Comparison of ENCODE assay signal across 10 cellular contexts in genomic region chr11:60830478-60831142, GRCh38. TPM values are rescaled to one million over a fixed set of nuclear protein-coding genes. Genes with fewer than 3 reads are reported as not detected.
DNase-seq lines count a peak whose midpoint lies in the region; ATAC-seq and TF ChIP-seq lines count a peak whose summit lies in the region.
"Had no signal": no experiment of that assay in that cellular context is flagged by ENCODE, and none has a peak within 500 bp of the region (broad histone marks: within the 10 kb centered on the region; RNA-seq: fewer than 3 reads in every experiment).

No MANE protein-coding gene starts in this region.

- no peak for DNase-seq in activated naive CD4-positive, alpha-beta T cell treated with anti-CD3 and anti-CD28 coated beads, Interleukin-2, amount 50 U/mL, for 72 hours (ENCODE audit: low spot score in 2 of 2)
- no peak for DNase-seq in activated naive CD4-positive, alpha-beta T cell treated with Interleukin-2 at 50 U/mL for 16 hours
- DNase-seq in WTC11 (ENCODE audit: low spot score) (no peak), DMS53 treated with DMSO at 0.1 percent for 48 hours (lab: John Stamatoyannopoulos, UW; ENCODE audit: unreplicated experiment) (no peak), DMS114 treated with DMSO at 0.1 percent for 48 hours (lab: John Stamatoyannopoulos, UW; ENCODE audit: unreplicated experiment) (no peak), D341Med (ENCODE audit: low spot score) (no peak)

- no peak overlapping the region for H3K9ac ChIP-seq in parathyroid adenoma

- H3K27ac ChIP-seq in parathyroid adenoma = peak overlapping the region; percentile 100
- H3K27ac ChIP-seq: thoracic aorta had no signal

- H3K4me1 ChIP-seq in parathyroid adenoma = peaks cover 45% of the 10 kb centered on the region

- H3K27me3 ChIP-seq in parathyroid adenoma (ENCODE audit: control insufficient read depth, insufficient read depth, low read length) = no peaks in the 10 kb centered on the region

- H3K27me3 Mint-ChIP-seq in WTC11 (ENCODE audit: low read depth) = peaks cover 8% of the 10 kb centered on the region

- H3K4me1 Mint-ChIP-seq in WTC11 = no peaks in the 10 kb centered on the region

- peak overlapping the region in 1 of 2 donors; percentile 32 for H3K27ac Mint-ChIP-seq in activated naive CD4-positive, alpha-beta T cell treated with anti-CD3 and anti-CD28 coated beads, Interleukin-2, amount 50 U/mL, for 72 hours
- no peak overlapping the region for H3K27ac Mint-ChIP-seq in WTC11

- peak overlapping the region; percentile 27 for H3K4me3 ChIP-seq in parathyroid adenoma (ENCODE audit: low read depth, low read length)
- H3K4me3 ChIP-seq: thoracic aorta had no signal

- no peaks in the 10 kb centered on the region for H3K9me3 Mint-ChIP-seq in activated naive CD4-positive, alpha-beta T cell treated with anti-CD3 and anti-CD28 coated beads, Interleukin-2, amount 50 U/mL, for 72 hours
- no peaks in the 10 kb centered on the region for H3K9me3 Mint-ChIP-seq in WTC11

- H3K4me3 Mint-ChIP-seq in WTC11 = peak overlapping the region; percentile 22; the same call in 1 of the 2 replicates

- CTCF ChIA-PET in WTC11 (lab: Charles Lee) = interaction anchor here (0.5 to 7.6 kb wide), 32 partner anchors 9 to 314 kb away, joined by 3 to 277 read pairs (median 5); partner anchors contain the start of genes PRPF19, TMEM109 and ZP1

- TF ChIP-seq CTCF in WTC11 (IDR thresholded peaks at IDR 0.05) (no peak), parathyroid adenoma (IDR thresholded peaks at IDR 0.05) (no peak)

- peaks cover 1% of the 10 kb centered on the region for H3K36me3 ChIP-seq in parathyroid adenoma (ENCODE audit: control insufficient read depth, insufficient read depth, low read length)
- H3K36me3 ChIP-seq: thoracic aorta had no signal

- ATAC-seq in activated naive CD4-positive, alpha-beta T cell treated with anti-CD3 and anti-CD28 coated beads, Interleukin-2, amount 50 U/mL, for 72 hours = peak; percentile 25 to 95
- ATAC-seq in HG02840 (IDR thresholded peaks at IDR 0.05; ENCODE audit: low FRiP score, unreplicated experiment) (peak; percentile 29), WTC11 (peak; percentile 13; the same call in 1 of the 2 replicates)

- H3K9me3 ChIP-seq in parathyroid adenoma (ENCODE audit: control insufficient read depth, low read length) = no peaks in the 10 kb centered on the region
- H3K9me3 ChIP-seq: thoracic aorta had no signal

- H3K36me3 Mint-ChIP-seq in activated naive CD4-positive, alpha-beta T cell treated with anti-CD3 and anti-CD28 coated beads, Interleukin-2, amount 50 U/mL, for 72 hours = no peaks in the 10 kb centered on the region
- H3K36me3 Mint-ChIP-seq in WTC11 = no peaks in the 10 kb centered on the region

- POLR2A ChIA-PET in WTC11 (lab: Charles Lee) = interaction anchor here (0.8 kb wide), 1 partner anchor 57 kb away, joined by 3 read pairs; no protein-coding TSS in a partner anchor

- peaks cover 2% of the 10 kb centered on the region for H3K79me2 ChIP-seq in parathyroid adenoma

- H3K4me2 ChIP-seq in parathyroid adenoma (ENCODE audit: low read length) = no peak overlapping the region

- H2AFZ ChIP-seq in parathyroid adenoma = peak overlapping the region; percentile 11

TF ChIP-seq in WTC11, 78 proteins besides CTCF, POLR2A, EP300 and RAD21:
- TF ChIP-seq NFYB (CRISPR knock-in tag; conservative IDR thresholded peaks at IDR 0.05; ENCODE audit: low read depth) = no peak
- no peak for TF ChIP-seq CREB1 (CRISPR knock-in tag; IDR thresholded peaks at IDR 0.05)
- no peak for TF ChIP-seq ZNF396 (CRISPR knock-in tag; IDR thresholded peaks at IDR 0.05; ENCODE audit: borderline replicate concordance)
- TF ChIP-seq, protein P1, sequence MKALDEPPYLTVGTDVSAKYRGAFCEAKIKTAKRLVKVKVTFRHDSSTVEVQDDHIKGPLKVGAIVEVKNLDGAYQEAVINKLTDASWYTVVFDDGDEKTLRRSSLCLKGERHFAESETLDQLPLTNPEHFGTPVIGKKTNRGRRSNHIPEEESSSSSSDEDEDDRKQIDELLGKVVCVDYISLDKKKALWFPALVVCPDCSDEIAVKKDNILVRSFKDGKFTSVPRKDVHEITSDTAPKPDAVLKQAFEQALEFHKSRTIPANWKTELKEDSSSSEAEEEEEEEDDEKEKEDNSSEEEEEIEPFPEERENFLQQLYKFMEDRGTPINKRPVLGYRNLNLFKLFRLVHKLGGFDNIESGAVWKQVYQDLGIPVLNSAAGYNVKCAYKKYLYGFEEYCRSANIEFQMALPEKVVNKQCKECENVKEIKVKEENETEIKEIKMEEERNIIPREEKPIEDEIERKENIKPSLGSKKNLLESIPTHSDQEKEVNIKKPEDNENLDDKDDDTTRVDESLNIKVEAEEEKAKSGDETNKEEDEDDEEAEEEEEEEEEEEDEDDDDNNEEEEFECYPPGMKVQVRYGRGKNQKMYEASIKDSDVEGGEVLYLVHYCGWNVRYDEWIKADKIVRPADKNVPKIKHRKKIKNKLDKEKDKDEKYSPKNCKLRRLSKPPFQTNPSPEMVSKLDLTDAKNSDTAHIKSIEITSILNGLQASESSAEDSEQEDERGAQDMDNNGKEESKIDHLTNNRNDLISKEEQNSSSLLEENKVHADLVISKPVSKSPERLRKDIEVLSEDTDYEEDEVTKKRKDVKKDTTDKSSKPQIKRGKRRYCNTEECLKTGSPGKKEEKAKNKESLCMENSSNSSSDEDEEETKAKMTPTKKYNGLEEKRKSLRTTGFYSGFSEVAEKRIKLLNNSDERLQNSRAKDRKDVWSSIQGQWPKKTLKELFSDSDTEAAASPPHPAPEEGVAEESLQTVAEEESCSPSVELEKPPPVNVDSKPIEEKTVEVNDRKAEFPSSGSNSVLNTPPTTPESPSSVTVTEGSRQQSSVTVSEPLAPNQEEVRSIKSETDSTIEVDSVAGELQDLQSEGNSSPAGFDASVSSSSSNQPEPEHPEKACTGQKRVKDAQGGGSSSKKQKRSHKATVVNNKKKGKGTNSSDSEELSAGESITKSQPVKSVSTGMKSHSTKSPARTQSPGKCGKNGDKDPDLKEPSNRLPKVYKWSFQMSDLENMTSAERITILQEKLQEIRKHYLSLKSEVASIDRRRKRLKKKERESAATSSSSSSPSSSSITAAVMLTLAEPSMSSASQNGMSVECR (CRISPR knock-in tag; IDR thresholded peaks at IDR 0.05; ENCODE audit: borderline replicate concordance) = no peak
- TF ChIP-seq TEAD4 (CRISPR knock-in tag; IDR thresholded peaks at IDR 0.05) = no peak
- TF ChIP-seq, protein P2, sequence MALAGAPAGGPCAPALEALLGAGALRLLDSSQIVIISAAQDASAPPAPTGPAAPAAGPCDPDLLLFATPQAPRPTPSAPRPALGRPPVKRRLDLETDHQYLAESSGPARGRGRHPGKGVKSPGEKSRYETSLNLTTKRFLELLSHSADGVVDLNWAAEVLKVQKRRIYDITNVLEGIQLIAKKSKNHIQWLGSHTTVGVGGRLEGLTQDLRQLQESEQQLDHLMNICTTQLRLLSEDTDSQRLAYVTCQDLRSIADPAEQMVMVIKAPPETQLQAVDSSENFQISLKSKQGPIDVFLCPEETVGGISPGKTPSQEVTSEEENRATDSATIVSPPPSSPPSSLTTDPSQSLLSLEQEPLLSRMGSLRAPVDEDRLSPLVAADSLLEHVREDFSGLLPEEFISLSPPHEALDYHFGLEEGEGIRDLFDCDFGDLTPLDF (CRISPR knock-in tag; IDR thresholded peaks at IDR 0.05) = no peak
- TF ChIP-seq GRHL2 (CRISPR knock-in tag; IDR thresholded peaks at IDR 0.05; ENCODE audit: insufficient replicate concordance, severe bottlenecking) = no peak
- no peak for TF ChIP-seq IRF2 (CRISPR knock-in tag; IDR thresholded peaks at IDR 0.05; ENCODE audit: borderline replicate concordance, low read depth)
- no peak for TF ChIP-seq TP53 (CRISPR knock-in tag; IDR thresholded peaks at IDR 0.05)
- no peak for TF ChIP-seq ELF4 (CRISPR knock-in tag; IDR thresholded peaks at IDR 0.05; ENCODE audit: low read depth)
- TF ChIP-seq JAZF1 (CRISPR knock-in tag; IDR thresholded peaks at IDR 0.05) = no peak
- no peak for TF ChIP-seq OVOL2 (CRISPR knock-in tag; IDR thresholded peaks at IDR 0.05; ENCODE audit: borderline replicate concordance)
TF ChIP-seq in WTC11: peak in this region for 0.

RNA-seq across cellular contexts. Expression of gene CCDC86, which starts 11.3 kb away (rescaled TPM):
- total RNA-seq in activated naive CD4-positive, alpha-beta T cell treated with anti-CD3 and anti-CD28 coated beads, Interleukin-2, amount 50 U/mL, for 72 hours = 10 to 100 TPM; 29.3 to 38.0 TPM
- 49.4 to 53.5 TPM (median 53.1 TPM) in 3 replicates for total RNA-seq in WTC11 (2021)

RNA-seq across cellular contexts. Expression of gene PTGDR2, which starts 25.1 kb away (rescaled TPM):
- under 1 TPM in 1 of 2 donors, not detected in 1; 0.25 TPM for total RNA-seq in activated naive CD4-positive, alpha-beta T cell treated with anti-CD3 and anti-CD28 coated beads, Interleukin-2, amount 50 U/mL, for 72 hours
- total RNA-seq in WTC11 (2021) = 0.07 to 0.14 TPM (median 0.14 TPM) in 3 replicates

RNA-seq across cellular contexts. Expression of gene ZP1, which starts 36.7 kb away (rescaled TPM):
- not detected for total RNA-seq in activated naive CD4-positive, alpha-beta T cell treated with anti-CD3 and anti-CD28 coated beads, Interleukin-2, amount 50 U/mL, for 72 hours
- total RNA-seq in WTC11 (2021) = not detected in 3 replicates
- total RNA-seq: mononuclear cell, thoracic aorta had no signal

RNA-seq across cellular contexts. Expression of gene MS4A10, which starts 45.5 kb away (rescaled TPM):
- total RNA-seq in activated naive CD4-positive, alpha-beta T cell treated with anti-CD3 and anti-CD28 coated beads, Interleukin-2, amount 50 U/mL, for 72 hours = not detected
- not detected in 3 replicates for total RNA-seq in WTC11 (2021)
- total RNA-seq: mononuclear cell, thoracic aorta had no signal
